In the genomic region with DNA sequence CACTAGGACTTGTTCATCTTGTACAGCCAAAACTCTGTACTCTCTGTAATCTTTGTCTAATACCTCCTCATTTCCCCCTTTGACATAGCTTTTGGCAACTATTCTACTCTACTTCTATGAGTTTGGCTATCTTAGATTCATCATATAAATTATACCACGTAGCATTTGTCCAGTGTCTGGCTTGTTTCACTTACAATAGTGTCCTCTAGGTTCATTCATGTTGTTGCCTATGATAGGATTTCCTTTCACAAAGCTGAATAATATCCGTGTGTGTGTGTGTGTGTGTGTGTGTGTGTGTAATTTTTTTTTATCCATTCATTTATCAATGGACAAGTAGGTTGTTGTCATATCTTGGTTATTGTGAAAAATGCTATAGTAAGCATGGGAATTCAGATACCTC, we compare ENCODE assay signal across 18 cellular contexts.
"Had no signal": no experiment of that assay in that cellular context is flagged by ENCODE, and none has a peak within 500 bp of the region (broad histone marks: within the 10 kb centered on the region; RNA-seq: fewer than 3 reads in every experiment).

No MANE protein-coding gene starts in this region.

- H3K4me1 Mint-ChIP-seq: activated CD4-positive, alpha-beta T cell treated with anti-CD3 and anti-CD28 coated beads, Interleukin-2, amount 10 ng/mL, durations not matched to agents 24 days and 14 days had no signal

- H3K27ac ChIP-seq: body of pancreas, foreskin keratinocyte, lower lobe of right lung, neutrophil, thyroid gland had no signal

- H3K36me3 Mint-ChIP-seq: natural killer cell treated with Interleukin-12 subunit alpha and Interleukin-12 subunit beta and Interleukin-15 and Interleukin-18, amount 100 ng/mL, for 72 hours had no signal

- H3K4me1 ChIP-seq: body of pancreas, foreskin keratinocyte, lower lobe of right lung, thyroid gland had no signal

- H3K4me3 Mint-ChIP-seq: activated CD4-positive, alpha-beta T cell treated with anti-CD3 and anti-CD28 coated beads, Interleukin-2, amount 10 ng/mL, durations not matched to agents 24 days and 14 days; natural killer cell treated with Interleukin-12 subunit alpha and Interleukin-12 subunit beta and Interleukin-15 and Interleukin-18, amount 100 ng/mL, for 72 hours had no signal

- H3K27ac Mint-ChIP-seq: activated CD4-positive, alpha-beta T cell treated with anti-CD3 and anti-CD28 coated beads, Interleukin-2, amount 10 ng/mL, durations not matched to agents 24 days and 14 days; natural killer cell treated with Interleukin-12 subunit alpha and Interleukin-12 subunit beta and Interleukin-15 and Interleukin-18, amount 100 ng/mL, for 72 hours had no signal

- H3K4me3 ChIP-seq: body of pancreas, lower lobe of right lung, thyroid gland had no signal

- H3K9me3 ChIP-seq: body of pancreas, lower lobe of right lung, neutrophil, thyroid gland had no signal

- H3K27me3 Mint-ChIP-seq: activated CD4-positive, alpha-beta T cell treated with anti-CD3 and anti-CD28 coated beads, Interleukin-2, amount 10 ng/mL, durations not matched to agents 24 days and 14 days; natural killer cell treated with Interleukin-12 subunit alpha and Interleukin-12 subunit beta and Interleukin-15 and Interleukin-18, amount 100 ng/mL, for 72 hours had no signal

- H3K9me3 Mint-ChIP-seq: activated CD4-positive, alpha-beta T cell treated with anti-CD3 and anti-CD28 coated beads, Interleukin-2, amount 10 ng/mL, durations not matched to agents 24 days and 14 days had no signal

- H3K27me3 ChIP-seq: body of pancreas, foreskin keratinocyte, neutrophil, thyroid gland had no signal

- DNase-seq: activated CD4-positive, alpha-beta T cell treated with anti-CD3 and anti-CD28 coated beads, Interleukin-2, amount 10 ng/mL, durations not matched to agents 24 days and 14 days; activated CD4-positive, CD25-positive, alpha-beta regulatory T cell; activated CD8-positive, alpha-beta memory T cell treated with anti-CD3 and anti-CD28 coated beads, Interleukin-2, amount 50 U/mL, for 4 hours; activated CD8-positive, alpha-beta T cell treated with anti-CD3 and anti-CD28 coated beads, Interleukin-2, amount 10 ng/mL, durations not matched to agents 7 days and 5 days; body of pancreas; caudate nucleus; foreskin keratinocyte; hippocampal formation; left cardiac atrium; lower lobe of right lung; stimulated activated CD4-positive, alpha-beta T cell treated with anti-CD3 and anti-CD28 coated beads, Interleukin-12 subunit alpha, Interleukin-12 subunit beta, amount 100 ng/mL, for 4 hours; stimulated activated CD4-positive, alpha-beta T cell treated with anti-CD3 and anti-CD28 coated beads, Interleukin-1b, Interleukin-23, amount 100 ng/mL, for 48 hours; stimulated activated CD8-positive, alpha-beta memory T cell treated with anti-CD3 and anti-CD28 coated beads, Interleukin-4, amount 100 ng/mL, for 48 hours; stimulated activated naive CD4-positive, alpha-beta T cell treated with Interleukin-2 at 50 U/mL for 16 hours; T-helper 9 cell; thyroid gland had no signal

- ATAC-seq: activated CD8-positive, alpha-beta T cell treated with anti-CD3 and anti-CD28 coated beads, Interleukin-2, amount 10 ng/mL, durations not matched to agents 7 days and 5 days; body of pancreas; foreskin keratinocyte; left cardiac atrium; lower lobe of right lung; natural killer cell treated with Interleukin-12 subunit alpha and Interleukin-12 subunit beta and Interleukin-15 and Interleukin-18, amount 100 ng/mL, for 72 hours had no signal

- H3K36me3 ChIP-seq: lower lobe of right lung, neutrophil, thyroid gland had no signal
